Comparison of ENCODE assay signal across 8 cellular contexts in the genomic region with DNA sequence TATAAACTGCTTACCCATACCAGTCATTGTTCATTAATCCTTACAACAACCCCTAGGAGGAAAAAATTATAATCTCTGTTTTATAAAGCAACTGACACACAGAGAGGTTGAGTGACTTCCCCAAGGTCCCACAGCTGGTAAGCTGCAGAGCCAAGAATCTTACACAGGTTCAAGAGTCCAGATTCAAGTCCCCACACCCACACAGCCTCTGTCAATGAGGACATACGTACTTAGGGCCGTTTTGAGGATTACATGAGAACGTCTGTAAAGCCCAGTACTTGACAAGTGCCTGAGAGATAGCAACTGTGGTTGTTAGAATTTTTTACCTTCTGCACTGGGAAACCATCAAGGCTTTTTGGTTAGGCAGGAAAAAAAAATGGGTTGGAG. TPM values are rescaled to one million over a fixed set of nuclear protein-coding genes. Genes with fewer than 3 reads are reported as not detected.
A peak's percentile ranks its signal among the peaks of the same experiment; 100 is the strongest.
DNase-seq lines count a peak whose midpoint lies in the region; ATAC-seq and TF ChIP-seq lines count a peak whose summit lies in the region.

No MANE protein-coding gene starts in this region.

- H3K27ac ChIP-seq in gastroesophageal sphincter: peak overlapping the region in 3 of 4 donors; percentile 82 to 86 (median 85)
- peak overlapping the region in 19 of 21 experiments; percentile 80 to 96 (median 92) for H3K27ac ChIP-seq in skin epidermis

- no peaks in the 10 kb centered on the region for H3K27me3 ChIP-seq in gastroesophageal sphincter

- 20% methylated on average over 2 of the region's 3 CpGs; no CpG with 5 or more reads in 1 of the 2 donors for WGBS in gastroesophageal sphincter (ENCODE audit: low coverage in 1 of 2), 2 donors

- intact Hi-C loops in activated naive CD4-positive, alpha-beta T cell treated with anti-CD3 and anti-CD28 coated beads for 36 hours (cut with micrococcal nuclease): no loop called here

- no peak for TF ChIP-seq EP300 in gastroesophageal sphincter (IDR thresholded peaks at IDR 0.05)

- peak; percentile 15 for ATAC-seq in T-helper 17 cell
- peak; percentile 13 for ATAC-seq in gastroesophageal sphincter
- ATAC-seq in HG03097 (IDR thresholded peaks at IDR 0.05; ENCODE audit: low FRiP score, unreplicated experiment): no peak

- H3K4me1 ChIP-seq in gastroesophageal sphincter: peaks cover 0 to 8% (median 0%) of the 10 kb centered on the region in 3 donors

- CTCF ChIA-PET in activated naive CD4-positive, alpha-beta T cell treated with anti-CD3 and anti-CD28 coated beads for 36 hours (lab: Charles Lee): no interaction called here

- H3K4me3 ChIP-seq in gastroesophageal sphincter: peak overlapping the region; percentile 72 to 82
- H3K4me3 ChIP-seq in skin epidermis: peak overlapping the region; percentile 42 to 70 (median 61)

- H3K27ac Mint-ChIP-seq in activated naive CD4-positive, alpha-beta T cell treated with anti-CD3 and anti-CD28 coated beads for 36 hours: no peak overlapping the region
- H3K27ac Mint-ChIP-seq in T-helper 17 cell: peak overlapping the region; percentile 83

- H3K36me3 Mint-ChIP-seq in activated naive CD4-positive, alpha-beta T cell treated with anti-CD3 and anti-CD28 coated beads for 36 hours (ENCODE audit: low read depth): no peaks in the 10 kb centered on the region
- no peaks in the 10 kb centered on the region for H3K36me3 Mint-ChIP-seq in T-helper 17 cell (ENCODE audit: low read depth)

- H3K9me3 ChIP-seq in T-helper 17 cell (ENCODE audit: control insufficient read depth, low read length, poor library complexity, severe bottlenecking): no peaks in the 10 kb centered on the region
- no peaks in the 10 kb centered on the region for H3K9me3 ChIP-seq in gastroesophageal sphincter

- no peaks in the 10 kb centered on the region for H3K36me3 ChIP-seq in gastroesophageal sphincter

- H3K9me3 Mint-ChIP-seq in activated naive CD4-positive, alpha-beta T cell treated with anti-CD3 and anti-CD28 coated beads for 36 hours: no peaks in the 10 kb centered on the region

- TF ChIP-seq POLR2A in gastroesophageal sphincter (IDR thresholded peaks at IDR 0.05): no peak

- no peak for DNase-seq in activated naive CD4-positive, alpha-beta T cell treated with anti-CD3 and anti-CD28 coated beads for 36 hours
- no peak for DNase-seq in activated naive CD4-positive, alpha-beta T cell (lab: John Stamatoyannopoulos, UW)
- DNase-seq in T-helper 17 cell: no peak
- DNase-seq in NCI-H1417 (lab: John Stamatoyannopoulos, UW): no peak
- no peak for DNase-seq in mesenteric fat pad (ENCODE audit: low spot score)

- TF ChIP-seq CTCF in gastroesophageal sphincter (IDR thresholded peaks at IDR 0.05): no peak

- H3K4me1 Mint-ChIP-seq in activated naive CD4-positive, alpha-beta T cell treated with anti-CD3 and anti-CD28 coated beads for 36 hours (ENCODE audit: low read depth): peaks cover 11% of the 10 kb centered on the region
- H3K4me1 Mint-ChIP-seq in T-helper 17 cell: peaks cover 10% of the 10 kb centered on the region

- no peaks in the 10 kb centered on the region for H3K27me3 Mint-ChIP-seq in activated naive CD4-positive, alpha-beta T cell treated with anti-CD3 and anti-CD28 coated beads for 36 hours (ENCODE audit: low read depth)
- H3K27me3 Mint-ChIP-seq in T-helper 17 cell: no peaks in the 10 kb centered on the region

- peak overlapping the region; percentile 75 for H3K4me3 Mint-ChIP-seq in activated naive CD4-positive, alpha-beta T cell treated with anti-CD3 and anti-CD28 coated beads for 36 hours
- H3K4me3 Mint-ChIP-seq in T-helper 17 cell: peak overlapping the region; percentile 94

RNA-seq across cellular contexts. Expression of a gene that starts 0.6 kb away (rescaled TPM):
- 1 to 10 TPM; 2.9 to 3.2 TPM for total RNA-seq in activated naive CD4-positive, alpha-beta T cell treated with anti-CD3 and anti-CD28 coated beads for 36 hours
- total RNA-seq in T-helper 17 cell (1 to 10 TPM; 3.6 to 6.1 TPM), gastroesophageal sphincter (10 to 100 TPM in 3 of 4 donors, 1 to 10 TPM in 1; 7.9 to 18.0 (median 14.3) TPM), mesenteric fat pad (23.7 TPM)
